ENCODE assay signal across 17 cellular contexts in genomic region chr3:61955483-61955882, GRCh38.
"Had no signal": no experiment of that assay in that cellular context is flagged by ENCODE, and none has a peak within 500 bp of the region (broad histone marks: within the 10 kb centered on the region; RNA-seq: fewer than 3 reads in every experiment).

No MANE protein-coding gene starts in this region.

- H3K27me3 Mint-ChIP-seq: activated CD4-positive, alpha-beta memory T cell treated with anti-CD3 and anti-CD28 coated beads for 36 hours; activated CD8-positive, alpha-beta memory T cell treated with anti-CD3 and anti-CD28 coated beads, Interleukin-2, amount 10 ng/mL, durations not matched to agents 7 days and 5 days; natural killer cell treated with Interleukin-12 subunit alpha and Interleukin-12 subunit beta and Interleukin-15 and Interleukin-18, amount 100 ng/mL, for 72 hours; type B pancreatic cell had no signal

- H3K27ac ChIP-seq: lower lobe of right lung had no signal

- H3K9me3 ChIP-seq: lower lobe of right lung had no signal

- H3K36me3 Mint-ChIP-seq: activated CD4-positive, alpha-beta memory T cell treated with anti-CD3 and anti-CD28 coated beads for 36 hours; activated CD8-positive, alpha-beta memory T cell treated with anti-CD3 and anti-CD28 coated beads, Interleukin-2, amount 10 ng/mL, durations not matched to agents 7 days and 5 days; activated naive CD8-positive, alpha-beta T cell; brain; natural killer cell treated with Interleukin-12 subunit alpha and Interleukin-12 subunit beta and Interleukin-15 and Interleukin-18, amount 100 ng/mL, for 72 hours; type B pancreatic cell had no signal

- H3K4me3 Mint-ChIP-seq: activated CD4-positive, alpha-beta memory T cell treated with anti-CD3 and anti-CD28 coated beads for 36 hours; activated CD8-positive, alpha-beta memory T cell treated with anti-CD3 and anti-CD28 coated beads, Interleukin-2, amount 10 ng/mL, durations not matched to agents 7 days and 5 days; activated naive CD8-positive, alpha-beta T cell; brain; natural killer cell treated with Interleukin-12 subunit alpha and Interleukin-12 subunit beta and Interleukin-15 and Interleukin-18, amount 100 ng/mL, for 72 hours; stimulated activated naive CD8-positive, alpha-beta T cell treated with anti-CD3 and anti-CD28 coated beads, Interleukin-15, amount 100 ng/mL, for 72 hours; type B pancreatic cell had no signal

- DNase-seq: activated CD4-positive, alpha-beta memory T cell treated with anti-CD3 and anti-CD28 coated beads for 36 hours; activated CD8-positive, alpha-beta memory T cell treated with anti-CD3 and anti-CD28 coated beads, Interleukin-2, amount 10 ng/mL, durations not matched to agents 7 days and 5 days; amygdala; left colon; lower lobe of right lung; posterior cingulate gyrus; stimulated activated CD4-positive, alpha-beta T cell treated with anti-CD3 and anti-CD28 coated beads, Interleukin-15, amount 100 ng/mL, for 24 hours; stimulated activated CD4-positive, alpha-beta T cell treated with anti-CD3 and anti-CD28 coated beads, Interleukin-4, amount 100 ng/mL, for 1 hour; stimulated activated naive CD8-positive, alpha-beta T cell treated with anti-CD3 and anti-CD28 coated beads, Interleukin-15, amount 100 ng/mL, for 72 hours; T-helper 2 cell had no signal

- H3K27ac Mint-ChIP-seq: activated CD4-positive, alpha-beta memory T cell treated with anti-CD3 and anti-CD28 coated beads for 36 hours; activated CD8-positive, alpha-beta memory T cell treated with anti-CD3 and anti-CD28 coated beads, Interleukin-2, amount 10 ng/mL, durations not matched to agents 7 days and 5 days; activated naive CD8-positive, alpha-beta T cell; natural killer cell treated with Interleukin-12 subunit alpha and Interleukin-12 subunit beta and Interleukin-15 and Interleukin-18, amount 100 ng/mL, for 72 hours; stimulated activated naive CD8-positive, alpha-beta T cell treated with anti-CD3 and anti-CD28 coated beads, Interleukin-15, amount 100 ng/mL, for 72 hours; type B pancreatic cell had no signal

- H3K4me3 ChIP-seq: lower lobe of right lung, skin epidermis had no signal

- H3K4me1 Mint-ChIP-seq: activated CD8-positive, alpha-beta memory T cell treated with anti-CD3 and anti-CD28 coated beads, Interleukin-2, amount 10 ng/mL, durations not matched to agents 7 days and 5 days; stimulated activated naive CD8-positive, alpha-beta T cell treated with anti-CD3 and anti-CD28 coated beads, Interleukin-15, amount 100 ng/mL, for 72 hours had no signal

- FAIRE-seq: endometrium, TTC549 had no signal

- H3K36me3 ChIP-seq: lower lobe of right lung had no signal

- H3K9me3 Mint-ChIP-seq: activated CD4-positive, alpha-beta memory T cell treated with anti-CD3 and anti-CD28 coated beads for 36 hours; brain; natural killer cell treated with Interleukin-12 subunit alpha and Interleukin-12 subunit beta and Interleukin-15 and Interleukin-18, amount 100 ng/mL, for 72 hours; stimulated activated naive CD8-positive, alpha-beta T cell treated with anti-CD3 and anti-CD28 coated beads, Interleukin-15, amount 100 ng/mL, for 72 hours had no signal
